15 cellular contexts compared by ENCODE assay signal in the genomic region with DNA sequence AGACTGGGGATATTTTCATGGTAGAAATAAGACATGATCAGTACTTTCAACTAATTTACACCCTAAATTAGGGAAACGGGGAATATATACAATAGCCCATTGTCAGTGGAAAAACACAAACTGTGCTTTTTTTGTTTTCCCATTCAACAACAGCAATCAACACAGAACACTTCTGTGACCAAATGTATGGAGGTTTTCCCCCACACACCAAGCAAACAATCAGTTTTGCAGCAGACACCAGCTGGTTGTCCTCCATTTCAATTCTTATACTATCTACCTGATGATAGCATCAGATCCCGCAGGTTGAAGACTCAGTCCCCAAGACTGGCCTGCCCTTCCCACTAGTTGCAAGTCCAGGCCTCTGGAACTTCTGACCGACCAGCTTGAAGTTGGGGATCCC. TPM values are rescaled to one million over a fixed set of nuclear protein-coding genes. Genes with fewer than 3 reads are reported as not detected.
A peak's percentile ranks its signal among the peaks of the same experiment; 100 is the strongest.
DNase-seq lines count a peak whose midpoint lies in the region; ATAC-seq and TF ChIP-seq lines count a peak whose summit lies in the region.
"Had no signal": no experiment of that assay in that cellular context is flagged by ENCODE, and none has a peak within 500 bp of the region (broad histone marks: within the 10 kb centered on the region; RNA-seq: fewer than 3 reads in every experiment).

No MANE protein-coding gene starts in this region.

- no peaks in the 10 kb centered on the region for H3K36me3 ChIP-seq in breast epithelium
- H3K36me3 ChIP-seq in Karpas-422 (ENCODE audit: insufficient read depth, low read length), result 0 out of 2 replicates have a peak, but pooled peaks cover 7% of the 10 kb centered on the region

- DNase-seq in breast epithelium (ENCODE audit: low spot score in 2 of 2) (no peak), MCF 10A (ENCODE audit: unreplicated experiment) (no peak), globus pallidus (ENCODE audit: low spot score) (peak; percentile 85), pons (ENCODE audit: low spot score) (peak; percentile 94), Karpas-422 (no peak), GM13976 (ENCODE audit: low spot score) (no peak)
- DNase-seq: CD4-positive, CD25-positive, alpha-beta regulatory T cell; DMS53; GF-D8; H9 had no signal

- ATAC-seq in GM19351 (IDR thresholded peaks at IDR 0.05; ENCODE audit: unreplicated experiment), result no peak
- ATAC-seq in activated T-helper 17 cell treated with anti-CD3 and anti-CD28 coated beads, Interleukin-2, amount 50 U/mL, for 72 hours (replicated peaks), result no peak
- ATAC-seq: GM23338 had no signal

- H3K27ac ChIP-seq in breast epithelium, result peak overlapping the region; percentile 40 to 98
- H3K27ac ChIP-seq in Karpas-422 (ENCODE audit: low read length), result no peak overlapping the region
- H3K27ac ChIP-seq: 22Rv1; BLaER1 treated with 17β-estradiol and CSF1 and Interleukin-3, amounts not matched to agents 10 nM and 100 nM had no signal

- no peaks in the 10 kb centered on the region for H3K27me3 Mint-ChIP-seq in MCF 10A (ENCODE audit: insufficient read depth, unreplicated experiment)
- no peaks in the 10 kb centered on the region for H3K27me3 Mint-ChIP-seq in activated T-helper 17 cell treated with anti-CD3 and anti-CD28 coated beads, Interleukin-2, amount 50 U/mL, for 72 hours
- H3K27me3 Mint-ChIP-seq: CD4-positive, CD25-positive, alpha-beta regulatory T cell had no signal

- H3K4me3 ChIP-seq in breast epithelium (no peak overlapping the region), Karpas-422 (ENCODE audit: low read length) (no peak overlapping the region)
- H3K4me3 ChIP-seq: BLaER1 treated with 17β-estradiol and CSF1 and Interleukin-3, amounts not matched to agents 10 nM and 100 nM; GM23338 had no signal

- POLR2A ChIA-PET in MCF 10A (lab: Yijun Ruan, JAX), result interaction anchor here (0.6 to 1.7 kb wide), 4 partner anchors 10 to 171 kb away, joined by 3 to 4 read pairs (median 3); no protein-coding TSS in a partner anchor

- H2AFZ ChIP-seq in Karpas-422 (ENCODE audit: low read length), result no peak overlapping the region
- H2AFZ ChIP-seq: GM23338 had no signal

- no TSS peak for BruUV-seq in MCF 10A (replicated peaks; lab: Mats Ljungman, UMichigan)

- peaks cover 90% of the 10 kb centered on the region for H3K79me2 ChIP-seq in Karpas-422 (ENCODE audit: low read length)

- no peaks in the 10 kb centered on the region for H3K27me3 ChIP-seq in breast epithelium
- no peaks in the 10 kb centered on the region for H3K27me3 ChIP-seq in Karpas-422 (ENCODE audit: low read length)
- H3K27me3 ChIP-seq: BLaER1 treated with 17β-estradiol and CSF1 and Interleukin-3, amounts not matched to agents 10 nM and 100 nM had no signal

- H3K9me2 ChIP-seq in Karpas-422 (replicated peaks; ENCODE audit: insufficient read depth, low read length), result no peaks in the 10 kb centered on the region

- no peak overlapping the region for H3K4me3 Mint-ChIP-seq in MCF 10A (ENCODE audit: unreplicated experiment)
- H3K4me3 Mint-ChIP-seq in activated T-helper 17 cell treated with anti-CD3 and anti-CD28 coated beads, Interleukin-2, amount 50 U/mL, for 72 hours, result no peak overlapping the region
- H3K4me3 Mint-ChIP-seq: GM23338, H9 had no signal

- TF ChIP-seq CTCF in breast epithelium (IDR thresholded peaks at IDR 0.05) (no peak), MCF 10A (IDR thresholded peaks at IDR 0.05; ENCODE audit: unreplicated experiment) (no peak), GM13976 (IDR thresholded peaks at IDR 0.05; ENCODE audit: borderline replicate concordance, control extremely low read depth, extremely low read depth, insufficient read depth, missing control alignments) (no peak)

- in situ Hi-C loops in GM13976 (cut with MboI; ENCODE audit: low sequenced_read_pairs, unreplicated experiment), result no loop called here

- CTCF ChIA-PET in MCF 10A (lab: Yijun Ruan, JAX), result interaction anchor here (1.2 to 2.6 kb wide), 4 partner anchors 13 to 169 kb away, joined by 3 to 15 read pairs (median 10); no protein-coding TSS in a partner anchor

- H3K4me2 ChIP-seq in Karpas-422 (ENCODE audit: low read depth, low read length, poor library complexity, severe bottlenecking), result no peak overlapping the region
- H3K4me2 ChIP-seq: BLaER1 treated with 17β-estradiol and CSF1 and Interleukin-3, amounts not matched to agents 10 nM and 100 nM; GM23338 had no signal

- H3K36me3 Mint-ChIP-seq in MCF 10A (ENCODE audit: insufficient read depth, unreplicated experiment), result peaks cover 6% of the 10 kb centered on the region
- no peaks in the 10 kb centered on the region for H3K36me3 Mint-ChIP-seq in activated T-helper 17 cell treated with anti-CD3 and anti-CD28 coated beads, Interleukin-2, amount 50 U/mL, for 72 hours (ENCODE audit: low read depth)

- no peaks in the 10 kb centered on the region for H3K4me1 Mint-ChIP-seq in MCF 10A (ENCODE audit: insufficient read depth, unreplicated experiment)
- peaks cover 5% of the 10 kb centered on the region for H3K4me1 Mint-ChIP-seq in activated T-helper 17 cell treated with anti-CD3 and anti-CD28 coated beads, Interleukin-2, amount 50 U/mL, for 72 hours

- no peak overlapping the region for H3K27ac Mint-ChIP-seq in MCF 10A (ENCODE audit: low read depth, unreplicated experiment)
- no peak overlapping the region for H3K27ac Mint-ChIP-seq in activated T-helper 17 cell treated with anti-CD3 and anti-CD28 coated beads, Interleukin-2, amount 50 U/mL, for 72 hours
- H3K27ac Mint-ChIP-seq: GM23338 had no signal

- H4K20me1 ChIP-seq in Karpas-422 (ENCODE audit: insufficient read depth, low read depth, low read length), result no peaks in the 10 kb centered on the region

- intact Hi-C loops in breast epithelium (cut with DNase I; ENCODE audit: low total_unique reads) (loop anchor here (5.0 kb wide), 1 partner anchor 94 kb away; no protein-coding TSS in a partner anchor), MCF 10A (cut with micrococcal nuclease) (no loop called here)

- no peak for TF ChIP-seq POLR2A in breast epithelium (IDR thresholded peaks at IDR 0.05)

- H3K9me3 ChIP-seq in breast epithelium (no peaks in the 10 kb centered on the region), Karpas-422 (ENCODE audit: low read length) (no peaks in the 10 kb centered on the region)
- H3K9me3 ChIP-seq: BLaER1 treated with 17β-estradiol and CSF1 and Interleukin-3, amounts not matched to agents 10 nM and 100 nM had no signal

- no peak overlapping the region for H3K9ac ChIP-seq in Karpas-422 (ENCODE audit: low read length)
- H3K9ac ChIP-seq: BLaER1 treated with 17β-estradiol and CSF1 and Interleukin-3, amounts not matched to agents 10 nM and 100 nM had no signal

- no peaks in the 10 kb centered on the region for H3K9me3 Mint-ChIP-seq in MCF 10A (ENCODE audit: unreplicated experiment)
- H3K9me3 Mint-ChIP-seq in activated T-helper 17 cell treated with anti-CD3 and anti-CD28 coated beads, Interleukin-2, amount 50 U/mL, for 72 hours, result no peaks in the 10 kb centered on the region
- H3K9me3 Mint-ChIP-seq: CD4-positive, CD25-positive, alpha-beta regulatory T cell; GM23338; H9 had no signal

- peaks cover 0 to 6% of the 10 kb centered on the region in 2 donors for H3K4me1 ChIP-seq in breast epithelium
- H3K4me1 ChIP-seq in Karpas-422 (ENCODE audit: low read length), result peaks cover 41% of the 10 kb centered on the region

RNA-seq across cellular contexts. Expression of gene HINT3, which starts 4.5 kb away (rescaled TPM):
- total RNA-seq in breast epithelium, result 10 to 100 TPM; 19.0 to 37.3 (median 26.2) TPM
- 17.9 and 20.2 TPM in 2 replicates for total RNA-seq in MCF 10A (2022)
- total RNA-seq in Karpas-422 (2014; rRNA removed; shearing (Covaris generic); ENCODE audit: low replicate concordance), result 16.5 and 22.0 TPM in 2 replicates
- 1 to 10 TPM; 6.2 to 8.2 TPM for total RNA-seq in activated T-helper 17 cell treated with anti-CD3 and anti-CD28 coated beads, Interleukin-2, amount 50 U/mL, for 72 hours

RNA-seq across cellular contexts. Expression of gene TRMT11, which starts 25.2 kb away (rescaled TPM):
- total RNA-seq in breast epithelium (10 to 100 TPM; 17.3 to 48.3 (median 39.7) TPM), MCF 10A (2022) (28.8 and 32.5 TPM in 2 replicates)
- total RNA-seq in Karpas-422 (2014; rRNA removed; shearing (Covaris generic); ENCODE audit: low replicate concordance), result 70.6 and 140 TPM in 2 replicates
- total RNA-seq in activated T-helper 17 cell treated with anti-CD3 and anti-CD28 coated beads, Interleukin-2, amount 50 U/mL, for 72 hours, result 10 to 100 TPM; 39.5 to 44.1 TPM

Comparison
In these comparisons a context has a peak if more than half of its experiments do, and no peak if none do; other contexts are left out.
1. DNase-seq: peak in globus pallidus (single experiment) and pons (single experiment); none in breast epithelium (0 of 2), MCF 10A (single experiment), Karpas-422 (single experiment) and GM13976 (single experiment).